1 cellular context compared by ENCODE assay signal in the genomic region with DNA sequence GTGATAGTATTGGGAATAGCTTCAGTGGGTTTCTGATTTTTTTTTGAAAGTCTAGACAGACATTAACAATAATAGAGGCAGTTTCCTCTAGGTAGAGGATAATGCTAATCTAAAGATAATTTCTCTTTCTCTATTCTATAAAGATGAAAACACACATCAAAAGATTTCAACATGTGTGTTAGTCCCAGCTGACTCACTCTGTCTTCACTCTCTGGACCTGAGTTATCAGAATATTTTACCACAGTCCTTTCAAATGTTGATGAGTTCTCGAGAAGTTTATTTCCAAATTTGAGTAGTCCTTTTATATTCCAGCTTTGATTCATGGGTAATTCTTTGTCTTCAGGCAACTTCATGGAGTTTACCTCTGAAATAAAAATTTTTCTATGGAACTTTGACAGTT.
A peak's percentile ranks its signal among the peaks of the same experiment; 100 is the strongest.
TF ChIP-seq lines count a peak whose summit lies in the region.

No MANE protein-coding gene starts in this region.

TF ChIP-seq in IMR-90, 13 proteins besides CTCF, POLR2A, EP300 and RAD21:
- TF ChIP-seq FOS (IDR thresholded peaks at IDR 0.05; ENCODE audit: low read depth, low read length) (peak; percentile 13; the same call in 1 of the 2 replicates), CEBPB (IDR thresholded peaks at IDR 0.05; ENCODE audit: low read depth, low read length) (peak; percentile 49; the same call in 1 of the 2 replicates), MAZ (IDR thresholded peaks at IDR 0.05; ENCODE audit: borderline replicate concordance, low read depth, low read length) (no peak)
